Comparison of ENCODE assay signal across 1 cellular context in the genomic region with DNA sequence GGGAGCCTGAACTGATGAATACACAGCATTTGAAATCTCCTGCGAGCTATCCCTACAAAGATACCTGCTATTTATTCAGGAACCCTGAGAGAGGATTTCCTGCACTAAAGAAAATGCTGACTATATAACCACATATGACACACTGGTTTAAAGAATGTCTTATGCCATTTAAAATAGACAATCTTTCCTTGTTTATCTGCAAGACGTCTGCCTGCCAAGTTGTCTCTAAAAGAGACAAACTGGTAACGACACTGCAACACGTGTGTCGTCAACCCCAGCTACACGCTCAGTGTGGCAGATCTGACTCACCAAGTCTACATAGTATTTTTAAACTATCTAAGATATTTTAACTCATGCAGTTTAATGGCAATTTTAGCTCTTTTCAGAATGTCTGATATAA.
A peak's percentile ranks its signal among the peaks of the same experiment; 100 is the strongest.
TF ChIP-seq lines count a peak whose summit lies in the region.

No MANE protein-coding gene starts in this region.

TF ChIP-seq in IMR-90, 13 proteins besides CTCF, POLR2A, EP300 and RAD21 (continued from another document):
- TF ChIP-seq SMC3 (IDR thresholded peaks at IDR 0.05; ENCODE audit: low read depth, low read length) (no peak), MXI1 (IDR thresholded peaks at IDR 0.05; ENCODE audit: borderline replicate concordance, low read depth, low read length) (peak; percentile 88), BHLHE40 (IDR thresholded peaks at IDR 0.05; ENCODE audit: low read depth, low read length) (peak; percentile 86), RCOR1 (IDR thresholded peaks at IDR 0.05; ENCODE audit: insufficient replicate concordance, low read length) (no peak), MAFK (IDR thresholded peaks at IDR 0.05; ENCODE audit: low read depth, low read length) (peak; percentile 61; the same call in 1 of the 2 replicates)
- TF ChIP-seq, protein P1, sequence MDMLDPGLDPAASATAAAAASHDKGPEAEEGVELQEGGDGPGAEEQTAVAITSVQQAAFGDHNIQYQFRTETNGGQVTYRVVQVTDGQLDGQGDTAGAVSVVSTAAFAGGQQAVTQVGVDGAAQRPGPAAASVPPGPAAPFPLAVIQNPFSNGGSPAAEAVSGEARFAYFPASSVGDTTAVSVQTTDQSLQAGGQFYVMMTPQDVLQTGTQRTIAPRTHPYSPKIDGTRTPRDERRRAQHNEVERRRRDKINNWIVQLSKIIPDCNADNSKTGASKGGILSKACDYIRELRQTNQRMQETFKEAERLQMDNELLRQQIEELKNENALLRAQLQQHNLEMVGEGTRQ (IDR thresholded peaks at IDR 0.05; ENCODE audit: low read depth, low read length) = peak; percentile 60; the same call in 1 of the 2 replicates
